In the genomic region with DNA sequence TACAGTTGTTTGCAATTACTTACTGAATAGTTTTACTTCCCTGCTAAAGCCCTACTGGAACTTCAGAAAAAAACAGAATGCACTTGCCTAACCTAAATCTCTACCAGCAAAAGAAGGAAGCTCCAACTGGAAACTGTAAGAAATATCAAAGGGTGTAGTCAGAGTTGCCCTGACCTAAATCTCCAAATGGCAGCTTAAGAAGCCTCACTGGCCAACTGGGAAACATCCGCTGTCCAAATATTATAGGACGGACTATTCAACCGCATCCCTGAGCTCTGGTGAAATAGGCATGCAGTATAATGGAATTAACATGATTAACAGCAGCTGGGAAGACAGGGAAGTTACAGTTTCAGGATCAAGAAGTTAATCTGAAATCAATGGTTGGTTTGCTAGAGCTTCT, we compare ENCODE assay signal across 14 cellular contexts. TPM values are rescaled to one million over a fixed set of nuclear protein-coding genes. Genes with fewer than 3 reads are reported as not detected.
A peak's percentile ranks its signal among the peaks of the same experiment; 100 is the strongest.
DNase-seq lines count a peak whose midpoint lies in the region; ATAC-seq and TF ChIP-seq lines count a peak whose summit lies in the region.
"Had no signal": no experiment of that assay in that cellular context is flagged by ENCODE, and none has a peak within 500 bp of the region (broad histone marks: within the 10 kb centered on the region; RNA-seq: fewer than 3 reads in every experiment).

No MANE protein-coding gene starts in this region.

- peaks cover 3 to 13% (median 7%) of the 10 kb centered on the region in 4 donors for H3K4me1 ChIP-seq in esophagus muscularis mucosa
- no peaks in the 10 kb centered on the region for H3K4me1 ChIP-seq in prostate gland (replicated peaks)
- H3K4me1 ChIP-seq: testis had no signal

- TF ChIP-seq POLR2A in esophagus muscularis mucosa (IDR thresholded peaks at IDR 0.05; ENCODE audit: low read depth) (no peak), prostate gland (IDR thresholded peaks at IDR 0.05) (no peak)

- TF ChIP-seq CTCF in AG09309 (IDR thresholded peaks at IDR 0.05; ENCODE audit: control insufficient read depth, insufficient read depth, low read depth, low read length, missing control alignments): no peak
- no peak for TF ChIP-seq CTCF in esophagus muscularis mucosa (IDR thresholded peaks at IDR 0.05)
- no peak for TF ChIP-seq CTCF in prostate gland (IDR thresholded peaks at IDR 0.05)

- H3K9me3 ChIP-seq in esophagus muscularis mucosa (no peaks in the 10 kb centered on the region), prostate gland (no peaks in the 10 kb centered on the region)
- H3K9me3 ChIP-seq: testis had no signal

- H3K27ac ChIP-seq in esophagus muscularis mucosa (replicated peaks in 1 of 4) (peak overlapping the region in 3 of 4 donors; percentile 16 to 51 (median 19)), prostate gland (peak overlapping the region; percentile 41 to 52)
- H3K27ac ChIP-seq: testis had no signal

- DNase-seq in AG09309 (ENCODE audit: low read depth) (peak; percentile 81), NCI-H82 treated with DMSO at 0.1 percent for 48 hours (lab: John Stamatoyannopoulos, UW; ENCODE audit: unreplicated experiment) (peak; percentile 90), esophagus muscularis mucosa (ENCODE audit: extremely low spot score) (no peak), prostate gland (ENCODE audit: low spot score) (no peak), NCI-H526 (lab: John Stamatoyannopoulos, UW) (no peak), NCI-H2227 treated with DMSO at 0.1 percent for 48 hours (lab: John Stamatoyannopoulos, UW) (no peak), LoVo (ENCODE audit: low spot score) (no peak)
- DNase-seq: activated naive CD4-positive, alpha-beta T cell treated with anti-CD3 and anti-CD28 coated beads for 36 hours; NCI-H187 treated with DMSO at 0.1 percent for 48 hours; NCI-H510A; testis had no signal

- H3K4me3 ChIP-seq in AG09309 (ENCODE audit: control insufficient read depth, low read depth, low read length): no peak overlapping the region
- no peak overlapping the region for H3K4me3 ChIP-seq in esophagus muscularis mucosa
- no peak overlapping the region for H3K4me3 ChIP-seq in prostate gland
- H3K4me3 ChIP-seq: testis had no signal

- TF ChIP-seq EP300 in esophagus muscularis mucosa (IDR thresholded peaks at IDR 0.05): no peak

- H3K36me3 ChIP-seq in esophagus muscularis mucosa: peaks cover 47 to 97% (median 89%) of the 10 kb centered on the region in 4 donors
- peaks cover 2 to 14% of the 10 kb centered on the region in 2 donors for H3K36me3 ChIP-seq in prostate gland

- H3K27me3 ChIP-seq in esophagus muscularis mucosa: no peaks in the 10 kb centered on the region
- no peaks in the 10 kb centered on the region for H3K27me3 ChIP-seq in prostate gland (replicated peaks; ENCODE audit: insufficient read depth)
- H3K27me3 ChIP-seq: testis had no signal

- 80% methylated on average over 3 of the region's 3 CpGs for WGBS in esophagus muscularis mucosa
- 67% methylated on average over 3 of the region's 3 CpGs for WGBS in prostate gland

- no peak for ATAC-seq in HG02798 (IDR thresholded peaks at IDR 0.05; ENCODE audit: poor library complexity, unreplicated experiment)
- ATAC-seq: left lobe of liver, WTC11 had no signal

- intact Hi-C loops in esophagus muscularis mucosa (cut with DNase I) (no loop called here), prostate gland (cut with DNase I) (no loop called here)

RNA-seq across cellular contexts. Expression of a gene that starts 24.3 kb away (rescaled TPM):
- 10 to 100 TPM; 32.5 to 35.0 (median 33.2) TPM for total RNA-seq in esophagus muscularis mucosa
- 10 to 100 TPM; 60.2 to 65.8 TPM for total RNA-seq in prostate gland

Comparison
In these comparisons a context has a peak if more than half of its experiments do, and no peak if none do; other contexts are left out.
1. DNase-seq: peak in AG09309 (single experiment) and NCI-H82 treated with DMSO at 0.1 percent for 48 hours (single experiment); none in esophagus muscularis mucosa (single experiment), prostate gland (single experiment), NCI-H526 (0 of 2), NCI-H2227 treated with DMSO at 0.1 percent for 48 hours (single experiment) and LoVo (single experiment).